In the genomic region with DNA sequence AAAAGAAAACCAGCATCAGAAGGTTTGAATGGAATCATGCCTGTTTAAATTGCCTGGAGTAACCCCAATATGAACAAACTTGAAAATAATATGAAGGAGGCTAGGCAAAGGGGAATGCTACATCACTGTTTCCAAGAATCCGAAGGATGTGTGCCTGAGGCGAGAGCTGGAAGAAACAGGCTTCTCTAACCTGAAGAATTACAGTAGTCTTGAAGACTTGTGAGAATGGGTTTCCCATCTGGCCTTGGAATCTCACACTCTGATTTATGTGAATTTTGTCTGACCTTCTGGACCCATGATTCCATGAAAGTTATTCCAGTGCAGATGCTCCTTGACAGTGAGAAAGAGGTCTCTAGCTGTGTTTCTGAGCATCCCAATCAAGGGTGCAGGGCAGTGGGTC, we compare ENCODE assay signal across 8 cellular contexts.
"Had no signal": no experiment of that assay in that cellular context is flagged by ENCODE, and none has a peak within 500 bp of the region (broad histone marks: within the 10 kb centered on the region; RNA-seq: fewer than 3 reads in every experiment).

No MANE protein-coding gene starts in this region.

- H3K9me3 ChIP-seq: SJSA1, SK-N-SH had no signal

- H3K36me3 ChIP-seq: brain microvascular endothelial cell, SJSA1 had no signal

- H3K27ac ChIP-seq: brain microvascular endothelial cell, SJSA1 had no signal

- H3K4me3 ChIP-seq: K562, SJSA1 had no signal

- H3K9ac ChIP-seq: SK-N-SH had no signal

- DNase-seq: aorta, NCI-H187 treated with DMSO at 0.1 percent for 48 hours, NCI-H510A treated with DMSO at 0.1 percent for 48 hours had no signal

- ATAC-seq: K562, Panc1 had no signal

- FAIRE-seq: K562 had no signal

- H3K4me1 ChIP-seq: SJSA1 had no signal

- H3K27me3 ChIP-seq: SJSA1 had no signal

- H3K4me2 ChIP-seq: SK-N-SH had no signal
